In the genomic region with DNA sequence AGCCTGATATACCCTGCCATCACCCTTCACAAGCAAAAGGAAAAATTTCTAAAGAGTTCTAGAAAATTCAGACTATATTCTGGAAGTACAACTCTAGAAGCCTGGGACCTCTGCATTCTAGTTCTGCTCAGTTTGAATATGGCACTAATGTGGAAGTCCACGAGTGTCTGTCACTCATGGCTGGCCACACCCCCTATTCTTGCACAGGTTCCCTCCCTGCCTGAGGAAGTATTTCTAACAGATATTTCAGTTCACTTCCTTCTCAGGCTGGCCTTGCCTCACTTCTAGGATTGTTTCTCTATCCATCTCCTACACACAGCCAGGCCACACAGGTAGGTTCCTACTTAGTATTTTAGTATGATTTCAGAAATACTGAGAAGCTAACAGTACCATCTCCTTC, we compare ENCODE assay signal across 11 cellular contexts.
A peak's percentile ranks its signal among the peaks of the same experiment; 100 is the strongest.
DNase-seq lines count a peak whose midpoint lies in the region; ATAC-seq and TF ChIP-seq lines count a peak whose summit lies in the region.
"Had no signal": no experiment of that assay in that cellular context is flagged by ENCODE, and none has a peak within 500 bp of the region (broad histone marks: within the 10 kb centered on the region; RNA-seq: fewer than 3 reads in every experiment).

No MANE protein-coding gene starts in this region.

- H3K9me3 ChIP-seq in PC-3 (ENCODE audit: low read length) (no peaks in the 10 kb centered on the region), left lung (no peaks in the 10 kb centered on the region)
- H3K9me3 ChIP-seq: prostate gland had no signal

- H3K79me2 ChIP-seq in PC-3 (ENCODE audit: low read length): no peaks in the 10 kb centered on the region

- H3K27ac ChIP-seq in PC-3 (ENCODE audit: low read length) (no peak overlapping the region), left lung (peak overlapping the region in 1 of 2 donors; percentile 40), caudate nucleus (ENCODE audit: low read depth, low read length) (no peak overlapping the region)
- H3K27ac ChIP-seq: prostate gland, RWPE1 had no signal

- H3K4me3 Mint-ChIP-seq in activated CD4-positive, alpha-beta memory T cell treated with anti-CD3 and anti-CD28 coated beads for 36 hours: no peak overlapping the region
- H3K4me3 Mint-ChIP-seq in activated naive CD4-positive, alpha-beta T cell treated with anti-CD3 and anti-CD28 coated beads, Interleukin-2, amount 10 ng/mL, durations not matched to agents 7 days and 5 days: no peak overlapping the region

- H3K27me3 Mint-ChIP-seq in activated CD4-positive, alpha-beta memory T cell treated with anti-CD3 and anti-CD28 coated beads for 36 hours: no peaks in the 10 kb centered on the region
- H3K27me3 Mint-ChIP-seq in activated naive CD4-positive, alpha-beta T cell treated with anti-CD3 and anti-CD28 coated beads, Interleukin-2, amount 10 ng/mL, durations not matched to agents 7 days and 5 days: peaks cover 11% of the 10 kb centered on the region

- H3K4me1 Mint-ChIP-seq in activated CD4-positive, alpha-beta memory T cell treated with anti-CD3 and anti-CD28 coated beads for 36 hours (ENCODE audit: low read depth): peaks cover 27% of the 10 kb centered on the region
- H3K4me1 Mint-ChIP-seq in activated naive CD4-positive, alpha-beta T cell treated with anti-CD3 and anti-CD28 coated beads, Interleukin-2, amount 10 ng/mL, durations not matched to agents 7 days and 5 days: peaks cover 20% of the 10 kb centered on the region

- H4K20me1 ChIP-seq in PC-3 (ENCODE audit: low read length): no peaks in the 10 kb centered on the region

- CTCF ChIA-PET in PC-3 (lab: Charles Lee): no interaction called here
- CTCF ChIA-PET in activated CD4-positive, alpha-beta memory T cell treated with anti-CD3 and anti-CD28 coated beads for 36 hours (lab: Charles Lee): no interaction called here
- CTCF ChIA-PET in activated naive CD4-positive, alpha-beta T cell treated with anti-CD3 and anti-CD28 coated beads, Interleukin-2, amount 10 ng/mL, durations not matched to agents 7 days and 5 days (lab: Charles Lee): no interaction called here

- intact Hi-C loops in PC-3 (cut with micrococcal nuclease) (no loop called here), left lung (cut with DNase I) (no loop called here)
- intact Hi-C loops in activated CD4-positive, alpha-beta memory T cell treated with anti-CD3 and anti-CD28 coated beads for 36 hours (cut with micrococcal nuclease): no loop called here

- no peaks in the 10 kb centered on the region for H3K27me3 ChIP-seq in PC-3 (ENCODE audit: low read length)
- no peaks in the 10 kb centered on the region for H3K27me3 ChIP-seq in left lung

- H3K4me1 ChIP-seq in PC-3 (ENCODE audit: insufficient read depth, low read length): peaks cover 13% of the 10 kb centered on the region
- peaks cover 7 to 21% of the 10 kb centered on the region in 2 donors for H3K4me1 ChIP-seq in left lung
- H3K4me1 ChIP-seq: prostate gland had no signal

- TF ChIP-seq CTCF in PC-3 (conservative IDR thresholded peaks at IDR 0.05; ENCODE audit: low read depth, low read length) (no peak), left lung (IDR thresholded peaks at IDR 0.05) (no peak)

- POLR2A ChIA-PET in PC-3 (lab: Charles Lee; ENCODE audit: unreplicated experiment): no interaction called here
- POLR2A ChIA-PET in activated CD4-positive, alpha-beta memory T cell treated with anti-CD3 and anti-CD28 coated beads for 36 hours (lab: Charles Lee): no interaction called here

- no peaks in the 10 kb centered on the region for H3K36me3 ChIP-seq in PC-3 (ENCODE audit: low read depth, low read length)
- no peaks in the 10 kb centered on the region for H3K36me3 ChIP-seq in left lung
- H3K36me3 ChIP-seq: prostate gland had no signal

- no peak overlapping the region for H3K4me2 ChIP-seq in PC-3 (ENCODE audit: low read length)

- BruUV-seq in PC-3 (replicated peaks; lab: Mats Ljungman, UMichigan): no TSS peak

- H2AFZ ChIP-seq in PC-3 (ENCODE audit: low read length): no peak overlapping the region

- no peaks in the 10 kb centered on the region for H3K9me3 Mint-ChIP-seq in activated CD4-positive, alpha-beta memory T cell treated with anti-CD3 and anti-CD28 coated beads for 36 hours
- H3K9me3 Mint-ChIP-seq in activated naive CD4-positive, alpha-beta T cell treated with anti-CD3 and anti-CD28 coated beads, Interleukin-2, amount 10 ng/mL, durations not matched to agents 7 days and 5 days: no peaks in the 10 kb centered on the region

- H3K4me3 ChIP-seq in PC-3 (ENCODE audit: low read length) (no peak overlapping the region), left lung (no peak overlapping the region)
- H3K4me3 ChIP-seq: prostate gland had no signal

- no peak overlapping the region for H3K27ac Mint-ChIP-seq in activated CD4-positive, alpha-beta memory T cell treated with anti-CD3 and anti-CD28 coated beads for 36 hours
- no peak overlapping the region for H3K27ac Mint-ChIP-seq in activated naive CD4-positive, alpha-beta T cell treated with anti-CD3 and anti-CD28 coated beads, Interleukin-2, amount 10 ng/mL, durations not matched to agents 7 days and 5 days

- H3K9ac ChIP-seq in PC-3 (ENCODE audit: low read length): no peak overlapping the region

- peak; percentile 63 for DNase-seq in DMS53 treated with DMSO at 0.1 percent for 48 hours (lab: John Stamatoyannopoulos, UW; ENCODE audit: unreplicated experiment)
- DNase-seq in PC-3: no peak
- peak; percentile 79 to 82 for DNase-seq in left lung
- DNase-seq in activated CD4-positive, alpha-beta memory T cell treated with anti-CD3 and anti-CD28 coated beads for 36 hours: no peak
- no peak for DNase-seq in caudate nucleus (lab: John Stamatoyannopoulos, UW)
- no peak for DNase-seq in activated naive CD4-positive, alpha-beta T cell treated with anti-CD3 and anti-CD28 coated beads, Interleukin-2, amount 10 ng/mL, durations not matched to agents 7 days and 5 days
- DNase-seq: dermis blood vessel endothelial cell had no signal

- ATAC-seq in GM21786 (IDR thresholded peaks at IDR 0.05; ENCODE audit: unreplicated experiment) (peak; percentile 51), PC-3 (peak; percentile 38; the same call in 1 of the 2 replicates), left lung (peak; percentile 82), GM21737 (IDR thresholded peaks at IDR 0.05; ENCODE audit: unreplicated experiment) (no peak)

- H3K9me2 ChIP-seq in PC-3 (replicated peaks; ENCODE audit: low read length): no peaks in the 10 kb centered on the region

- H3K36me3 Mint-ChIP-seq in activated CD4-positive, alpha-beta memory T cell treated with anti-CD3 and anti-CD28 coated beads for 36 hours: no peaks in the 10 kb centered on the region
- H3K36me3 Mint-ChIP-seq in activated naive CD4-positive, alpha-beta T cell treated with anti-CD3 and anti-CD28 coated beads, Interleukin-2, amount 10 ng/mL, durations not matched to agents 7 days and 5 days: no peaks in the 10 kb centered on the region

- H3F3A ChIP-seq in PC-3 (ENCODE audit: low read length, unreplicated experiment): no peaks in the 10 kb centered on the region

Comparison
In these comparisons a context has a peak if more than half of its experiments do, and no peak if none do; other contexts are left out.
1. DNase-seq: peak in DMS53 treated with DMSO at 0.1 percent for 48 hours (single experiment) and left lung (2 of 2); none in PC-3 (single experiment), activated CD4-positive, alpha-beta memory T cell treated with anti-CD3 and anti-CD28 coated beads for 36 hours (single experiment), caudate nucleus (0 of 61) and activated naive CD4-positive, alpha-beta T cell treated with anti-CD3 and anti-CD28 coated beads, Interleukin-2, amount 10 ng/mL, durations not matched to agents 7 days and 5 days (single experiment).